1 cellular context compared by ENCODE assay signal in the genomic region with DNA sequence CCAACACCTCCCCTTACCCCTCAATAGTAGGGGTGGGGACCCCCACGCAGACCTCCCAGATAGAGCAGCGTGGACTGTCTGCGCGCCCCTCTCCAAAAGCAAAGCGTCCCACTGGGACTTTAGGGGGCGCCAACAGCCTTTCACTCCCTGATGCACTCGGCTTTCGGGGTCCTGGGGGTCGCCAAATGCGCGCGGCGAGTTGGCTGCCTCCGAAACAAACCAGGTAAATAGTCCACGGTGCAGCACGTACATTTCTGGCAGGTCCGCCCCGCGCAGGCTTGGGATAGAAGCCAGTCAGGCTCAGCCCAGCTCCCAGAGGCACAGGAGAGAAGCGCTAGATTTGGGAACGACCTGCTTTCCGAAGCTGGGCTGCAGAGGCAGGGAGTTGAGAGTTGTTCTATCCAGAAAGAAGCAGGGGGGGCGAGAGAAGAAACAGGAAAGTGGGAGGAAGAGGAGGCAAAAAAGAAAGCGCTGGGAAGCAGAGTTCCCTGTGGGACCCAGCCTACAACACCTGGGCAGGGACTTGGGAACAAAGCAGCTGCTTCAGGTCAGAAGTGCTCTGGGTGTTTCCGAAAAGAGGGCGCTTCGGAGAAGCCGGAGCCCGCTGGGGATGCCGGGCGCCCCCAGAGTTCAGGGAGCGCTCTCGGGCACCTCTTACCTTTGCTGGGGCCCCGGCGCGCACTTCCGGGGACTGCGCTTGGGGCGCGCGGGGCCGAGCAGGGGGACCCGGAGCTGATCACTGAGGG.
TF ChIP-seq lines count a peak whose summit lies in the region.

No MANE protein-coding gene starts in this region.

TF ChIP-seq in HepG2, 621 proteins besides CTCF, POLR2A, EP300 and RAD21 (continued from another document and continues in another):
- TF ChIP-seq HNF1A (IDR thresholded peaks at IDR 0.05; ENCODE audit: low read depth) (no peak), HNF1A (CRISPR knock-in tag; IDR thresholded peaks at IDR 0.05; ENCODE audit: borderline replicate concordance) (no peak), HMGA1 (CRISPR knock-in tag; conservative IDR thresholded peaks at IDR 0.05) (no peak), ZFAT (CRISPR knock-in tag; conservative IDR thresholded peaks at IDR 0.05) (no peak), KLF16 (CRISPR knock-in tag; IDR thresholded peaks at IDR 0.05) (no peak), MYC (CRISPR knock-in tag; IDR thresholded peaks at IDR 0.05; ENCODE audit: borderline replicate concordance) (peak; percentile 45; the same call in 1 of the 2 replicates), CBX2 (IDR thresholded peaks at IDR 0.05; ENCODE audit: low read depth, low read length) (no peak), CBX2 (CRISPR knock-in tag; IDR thresholded peaks at IDR 0.05; ENCODE audit: low read depth) (no peak), MXD1 (CRISPR knock-in tag; IDR thresholded peaks at IDR 0.05) (no peak), ZNF724P (CRISPR knock-in tag; IDR thresholded peaks at IDR 0.05; ENCODE audit: borderline replicate concordance) (no peak; the same call in 1 of the 2 replicates), KLF15 (CRISPR knock-in tag; IDR thresholded peaks at IDR 0.05; ENCODE audit: borderline replicate concordance) (no peak), CENPBD1 (CRISPR knock-in tag; IDR thresholded peaks at IDR 0.05; ENCODE audit: borderline replicate concordance, low read depth) (0 out of 2 replicates have a peak, but pooled peaks have one; percentile 20), DDIT3 (CRISPR knock-in tag; IDR thresholded peaks at IDR 0.05) (no peak), PAX8 (CRISPR knock-in tag; IDR thresholded peaks at IDR 0.05; ENCODE audit: borderline replicate concordance) (no peak), ZNF121 (CRISPR knock-in tag; IDR thresholded peaks at IDR 0.05) (no peak), ZNF205 (CRISPR knock-in tag; IDR thresholded peaks at IDR 0.05) (no peak), TBX3 (IDR thresholded peaks at IDR 0.05; ENCODE audit: borderline replicate concordance) (no peak), ZNF672 (CRISPR knock-in tag; IDR thresholded peaks at IDR 0.05) (no peak), ZNF703 (CRISPR knock-in tag; IDR thresholded peaks at IDR 0.05; ENCODE audit: borderline replicate concordance) (peak; percentile 86; the same call in 1 of the 2 replicates), AGO2 (optimal IDR thresholded peaks at IDR 0.05; ENCODE audit: low read depth, low read length) (peak; percentile 98), POLR2AphosphoS5 (IDR thresholded peaks at IDR 0.05; ENCODE audit: low read depth, low read length) (peak; percentile 52; the same call in 1 of the 2 replicates), ZNF230 (CRISPR knock-in tag; IDR thresholded peaks at IDR 0.05) (0 out of 2 replicates have a peak, but pooled peaks have one; percentile 81), KLF6 (CRISPR knock-in tag; IDR thresholded peaks at IDR 0.05) (0 out of 2 replicates have a peak, but pooled peaks have one; percentile 13), ZNF879 (CRISPR knock-in tag; IDR thresholded peaks at IDR 0.05) (no peak; the same call in 1 of the 2 replicates), ZNF224 (CRISPR knock-in tag; IDR thresholded peaks at IDR 0.05) (no peak; the same call in 1 of the 2 replicates), REST (IDR thresholded peaks at IDR 0.05; ENCODE audit: borderline replicate concordance in 1 of 2, low read depth in 1 of 2, low read length in 2 of 2) (0 out of 4 replicates have a peak, but pooled peaks of 1 of the 2 experiments have one; percentile 26)
- TF ChIP-seq, protein P1, sequence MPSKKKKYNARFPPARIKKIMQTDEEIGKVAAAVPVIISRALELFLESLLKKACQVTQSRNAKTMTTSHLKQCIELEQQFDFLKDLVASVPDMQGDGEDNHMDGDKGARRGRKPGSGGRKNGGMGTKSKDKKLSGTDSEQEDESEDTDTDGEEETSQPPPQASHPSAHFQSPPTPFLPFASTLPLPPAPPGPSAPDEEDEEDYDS (CRISPR knock-in tag; IDR thresholded peaks at IDR 0.05): peak; percentile 27; the same call in 1 of the 2 replicates
- TF ChIP-seq, protein P2, sequence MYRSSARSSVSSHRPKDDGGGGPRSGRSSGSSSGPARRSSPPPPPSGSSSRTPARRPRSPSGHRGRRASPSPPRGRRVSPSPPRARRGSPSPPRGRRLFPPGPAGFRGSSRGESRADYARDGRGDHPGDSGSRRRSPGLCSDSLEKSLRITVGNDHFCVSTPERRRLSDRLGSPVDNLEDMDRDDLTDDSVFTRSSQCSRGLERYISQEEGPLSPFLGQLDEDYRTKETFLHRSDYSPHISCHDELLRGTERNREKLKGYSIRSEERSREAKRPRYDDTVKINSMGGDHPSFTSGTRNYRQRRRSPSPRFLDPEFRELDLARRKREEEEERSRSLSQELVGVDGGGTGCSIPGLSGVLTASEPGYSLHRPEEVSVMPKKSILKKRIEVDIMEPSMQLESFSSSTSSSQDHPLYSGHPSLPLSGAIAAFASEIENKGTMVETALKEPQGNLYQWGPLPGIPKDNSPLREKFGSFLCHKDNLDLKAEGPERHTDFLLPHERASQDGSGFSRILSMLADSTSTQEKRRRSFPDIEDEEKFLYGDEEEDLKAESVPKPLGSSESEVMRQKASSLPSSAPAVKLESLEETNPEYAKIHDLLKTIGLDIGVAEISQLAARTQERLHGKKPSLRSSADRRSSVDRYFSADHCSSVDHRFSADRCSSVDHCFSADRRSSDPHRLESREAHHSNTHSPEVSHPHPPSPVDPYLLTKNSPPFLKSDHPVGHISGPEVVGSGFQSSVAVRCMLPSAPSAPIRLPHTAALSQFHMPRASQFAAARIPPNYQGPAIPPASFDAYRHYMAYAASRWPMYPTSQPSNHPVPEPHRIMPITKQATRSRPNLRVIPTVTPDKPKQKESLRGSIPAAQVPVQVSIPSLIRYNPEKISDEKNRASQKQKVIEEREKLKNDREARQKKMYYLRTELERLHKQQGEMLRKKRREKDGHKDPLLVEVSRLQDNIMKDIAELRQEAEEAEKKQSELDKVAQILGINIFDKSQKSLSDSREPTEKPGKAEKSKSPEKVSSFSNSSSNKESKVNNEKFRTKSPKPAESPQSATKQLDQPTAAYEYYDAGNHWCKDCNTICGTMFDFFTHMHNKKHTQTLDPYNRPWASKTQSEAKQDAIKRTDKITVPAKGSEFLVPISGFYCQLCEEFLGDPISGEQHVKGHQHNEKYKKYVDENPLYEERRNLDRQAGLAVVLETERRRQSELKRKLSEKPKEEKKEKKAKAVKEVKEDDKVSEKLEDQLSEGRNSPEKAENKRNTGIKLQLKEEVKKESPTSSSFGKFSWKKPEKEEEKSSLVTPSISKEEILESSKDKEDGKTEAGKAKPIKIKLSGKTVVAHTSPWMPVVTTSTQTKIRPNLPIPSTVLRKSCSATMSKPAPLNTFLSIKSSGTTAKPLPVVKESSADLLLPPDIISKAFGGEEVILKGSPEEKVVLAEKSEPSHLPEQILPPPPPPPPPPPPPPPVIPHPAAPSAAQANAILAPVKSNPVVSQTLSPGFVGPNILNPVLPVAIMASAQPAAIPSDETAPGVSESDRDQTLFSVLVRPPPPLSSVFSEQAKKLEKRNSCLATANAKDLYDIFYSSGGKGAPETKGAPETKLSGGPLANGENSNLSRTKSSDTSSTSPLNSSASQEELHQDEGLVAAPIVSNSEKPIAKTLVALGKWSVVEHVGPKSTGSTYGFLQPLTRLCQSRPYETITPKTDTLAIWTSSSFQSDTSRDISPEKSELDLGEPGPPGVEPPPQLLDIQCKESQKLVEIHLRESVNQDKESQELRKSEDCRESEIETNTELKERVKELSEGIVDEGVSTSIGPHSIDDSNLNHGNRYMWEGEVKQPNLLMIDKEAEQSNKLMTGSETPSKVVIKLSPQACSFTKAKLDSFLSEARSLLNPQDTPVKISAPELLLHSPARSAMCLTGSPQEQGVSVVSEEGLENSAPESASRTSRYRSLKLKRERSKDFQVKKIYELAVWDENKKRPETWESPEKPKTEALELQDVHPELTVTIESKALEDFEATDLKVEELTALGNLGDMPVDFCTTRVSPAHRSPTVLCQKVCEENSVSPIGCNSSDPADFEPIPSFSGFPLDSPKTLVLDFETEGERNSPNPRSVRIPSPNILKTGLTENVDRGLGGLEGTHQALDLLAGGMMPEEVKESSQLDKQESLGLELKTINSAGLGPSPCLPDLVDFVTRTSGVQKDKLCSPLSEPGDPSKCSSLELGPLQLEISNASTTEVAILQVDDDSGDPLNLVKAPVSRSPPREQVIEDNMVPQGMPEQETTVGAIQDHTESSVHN (CRISPR knock-in tag; IDR thresholded peaks at IDR 0.05): 0 out of 2 replicates have a peak, but pooled peaks have one; percentile 35
- TF ChIP-seq, protein P3, sequence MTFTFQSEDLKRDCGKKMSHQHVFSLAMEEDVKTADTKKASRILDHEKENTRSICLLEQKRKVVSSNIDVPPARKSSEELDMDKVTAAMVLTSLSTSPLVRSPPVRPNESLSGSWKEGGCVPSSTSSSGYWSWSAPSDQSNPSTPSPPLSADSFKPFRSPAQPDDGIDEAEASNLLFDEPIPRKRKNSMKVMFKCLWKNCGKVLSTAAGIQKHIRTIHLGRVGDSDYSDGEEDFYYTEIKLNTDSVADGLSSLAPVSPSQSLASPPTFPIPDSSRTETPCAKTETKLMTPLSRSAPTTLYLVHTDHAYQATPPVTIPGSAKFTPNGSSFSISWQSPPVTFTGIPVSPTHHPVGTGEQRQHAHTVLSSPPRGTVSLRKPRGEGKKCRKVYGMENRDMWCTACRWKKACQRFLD (CRISPR knock-in tag; IDR thresholded peaks at IDR 0.05; ENCODE audit: borderline replicate concordance): no peak
- TF ChIP-seq, protein P4, sequence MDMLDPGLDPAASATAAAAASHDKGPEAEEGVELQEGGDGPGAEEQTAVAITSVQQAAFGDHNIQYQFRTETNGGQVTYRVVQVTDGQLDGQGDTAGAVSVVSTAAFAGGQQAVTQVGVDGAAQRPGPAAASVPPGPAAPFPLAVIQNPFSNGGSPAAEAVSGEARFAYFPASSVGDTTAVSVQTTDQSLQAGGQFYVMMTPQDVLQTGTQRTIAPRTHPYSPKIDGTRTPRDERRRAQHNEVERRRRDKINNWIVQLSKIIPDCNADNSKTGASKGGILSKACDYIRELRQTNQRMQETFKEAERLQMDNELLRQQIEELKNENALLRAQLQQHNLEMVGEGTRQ (IDR thresholded peaks at IDR 0.05; ENCODE audit: low read depth, low read length): no peak
- TF ChIP-seq, protein P4 (CRISPR knock-in tag; IDR thresholded peaks at IDR 0.05; ENCODE audit: borderline replicate concordance): 0 out of 2 replicates have a peak, but pooled peaks have one; percentile 13
